In the genomic region with DNA sequence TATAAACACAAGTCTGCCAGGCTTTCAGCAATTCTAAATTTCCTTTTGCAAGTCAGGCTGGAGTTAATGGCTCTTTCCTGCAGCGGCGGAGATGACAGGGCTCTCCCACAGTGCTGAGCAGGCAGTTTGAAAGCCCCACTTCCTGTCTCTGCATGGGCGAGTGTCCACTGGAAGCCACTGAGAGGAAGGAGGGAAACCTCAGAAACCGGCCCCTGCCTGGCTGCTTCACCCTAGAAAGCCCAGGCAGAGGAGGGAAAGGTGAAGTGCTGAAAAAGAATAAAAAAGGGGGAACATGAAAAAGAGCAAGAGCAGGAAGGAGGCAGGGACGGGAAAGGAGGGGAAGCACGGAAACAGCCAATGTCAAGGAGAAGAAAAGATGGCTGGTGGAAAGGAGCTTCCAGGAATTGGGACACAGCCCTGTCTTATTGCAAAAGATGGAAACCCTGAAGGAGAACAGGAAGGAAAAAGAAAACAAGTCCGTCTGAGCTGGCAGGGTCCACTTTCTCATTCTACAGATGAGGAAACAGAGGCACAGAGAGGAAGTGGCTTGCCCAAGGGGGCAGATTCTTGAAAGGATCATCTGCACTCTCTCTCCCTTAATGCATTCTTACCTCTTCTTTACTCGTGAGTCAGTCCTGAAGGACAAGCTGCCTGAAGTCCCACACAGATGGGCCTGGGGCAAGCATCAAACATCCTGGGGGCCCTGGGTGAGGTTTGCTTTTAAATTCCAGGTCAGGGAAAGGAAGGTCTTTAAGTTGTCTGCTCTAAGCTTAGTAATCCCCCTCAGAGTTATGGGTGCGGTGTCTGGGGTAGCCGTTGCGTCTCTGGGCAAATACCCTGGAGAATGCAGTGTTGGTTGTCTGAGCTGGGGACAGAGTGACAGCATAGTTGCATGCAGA, we compare ENCODE assay signal across 8 cellular contexts. TPM values are rescaled to one million over a fixed set of nuclear protein-coding genes. Genes with fewer than 3 reads are reported as not detected.
A peak's percentile ranks its signal among the peaks of the same experiment; 100 is the strongest.
DNase-seq lines count a peak whose midpoint lies in the region; ATAC-seq, FAIRE-seq and TF ChIP-seq lines count a peak whose summit lies in the region.

No MANE protein-coding gene starts in this region.

- DNase-seq in NB4 (ENCODE audit: low read depth) (peak; percentile 85), H1 (ENCODE audit: low read depth in 1 of 2, low spot score in 2 of 2) (no peak), neuronal stem cell (ENCODE audit: low spot score) (no peak), SK-N-DZ (ENCODE audit: low spot score) (no peak), NCI-H2107 (lab: John Stamatoyannopoulos, UW) (no peak)
- DNase-seq in activated effector memory CD4-positive, alpha-beta T cell treated with Interleukin-2 at 50 U/mL for 16 hours = no peak

- TF ChIP-seq POLR2A in NB4 (IDR thresholded peaks at IDR 0.05; ENCODE audit: extremely low read depth, insufficient read length) (no peak), H1 (IDR thresholded peaks at IDR 0.05; ENCODE audit: control extremely low read depth in 1 of 2, low read depth in 2 of 2, low read length in 2 of 2) (no peak)

- H2BK5ac ChIP-seq in H1 (ENCODE audit: low read depth, low read length) (0 out of 2 replicates have a peak overlapping the region, but pooled peaks have one; percentile 55), neuronal stem cell (ENCODE audit: low read length) (no peak overlapping the region)

- H2AK5ac ChIP-seq in H1 (ENCODE audit: low read depth, low read length) = no peak overlapping the region
- H2AK5ac ChIP-seq in neuronal stem cell (ENCODE audit: low read depth, low read length) = no peak overlapping the region

- H3K23me2 ChIP-seq in H1 (ENCODE audit: low read depth, low read length) = no peaks in the 10 kb centered on the region

- POLR2A ChIA-PET in H1 (lab: Charles Lee; ENCODE audit: partially characterized antibody) = no interaction called here

- no peak overlapping the region for H3K23ac ChIP-seq in H1 (ENCODE audit: insufficient read length)
- no peak overlapping the region for H3K23ac ChIP-seq in neuronal stem cell (ENCODE audit: low read depth, low read length, poor library complexity)

- H3K4ac ChIP-seq in H1 (replicated peaks; ENCODE audit: insufficient read length, low read depth, low read length) = no peak overlapping the region
- H3K4ac ChIP-seq in neuronal stem cell (ENCODE audit: low read length) = no peak overlapping the region

- 56% methylated on average over 11 of the region's 11 CpGs; no CpG with 5 or more reads in 1 of the 2 experiments for WGBS in H1 (ENCODE audit: extremely low coverage in 1 of 2, insufficient coverage in 1 of 2, insufficient read length in 1 of 2, insufficient replicate concordance in 2 of 2, low coverage in 1 of 2, low lambda C conversion rate in 2 of 2, missing lambda C conversion rate in 1 of 2), 2 experiments
- WGBS in neuronal stem cell (ENCODE audit: extremely low coverage in 2 of 2, insufficient read length in 2 of 2, insufficient replicate concordance in 1 of 2), 2 donors = no CpG with 5 or more reads among the region's 11 CpGs

- H3K9me3 ChIP-seq in H1 (ENCODE audit: insufficient read depth in 2 of 2, low read depth in 1 of 2, low read length in 1 of 2) (no peaks in the 10 kb centered on the region), neuronal stem cell (replicated peaks in 1 of 2; ENCODE audit: control insufficient read depth in 2 of 2, insufficient read depth in 1 of 2, low read depth in 1 of 2, low read length in 2 of 2) (no peaks in the 10 kb centered on the region)

- H2BK12ac ChIP-seq in H1 (ENCODE audit: low read depth, low read length) (no peak overlapping the region), neuronal stem cell (ENCODE audit: low read length) (no peak overlapping the region)

- H4K20me1 ChIP-seq in H1 (replicated peaks in 1 of 2; ENCODE audit: control insufficient read depth in 1 of 2, insufficient read depth in 2 of 2, low read length in 2 of 2) = no peaks in the 10 kb centered on the region

- no peak for TF ChIP-seq RAD21 in H1 (IDR thresholded peaks at IDR 0.05 in 1 of 2, conservative IDR thresholded peaks at IDR 0.05 in 1 of 2; ENCODE audit: low read depth in 2 of 2, low read length in 2 of 2)

- H4K91ac ChIP-seq in H1 (replicated peaks; ENCODE audit: insufficient read length, low read length) (no peak overlapping the region), neuronal stem cell (ENCODE audit: low read depth, low read length, poor library complexity) (no peak overlapping the region)

- H3K4me3 ChIP-seq in NB4 (ENCODE audit: low read depth, low read length) = peak overlapping the region; percentile 35
- H3K4me3 ChIP-seq in H1 (ENCODE audit: extremely low read depth in 1 of 4, insufficient read depth in 2 of 4, low read depth in 3 of 4, low read length in 4 of 4) = no peak overlapping the region
- H3K4me3 ChIP-seq in neuronal stem cell (ENCODE audit: low read length in 2 of 2) = no peak overlapping the region

- H2BK120ac ChIP-seq in H1 (replicated peaks; ENCODE audit: low read depth, low read length) (no peak overlapping the region), neuronal stem cell (ENCODE audit: low read depth, low read length) (no peak overlapping the region)

- no peaks in the 10 kb centered on the region for H3K79me2 ChIP-seq in H1 (ENCODE audit: control insufficient read depth in 1 of 2, insufficient read depth in 2 of 2, low read length in 2 of 2)

- H3K4me1 ChIP-seq in H1 (replicated peaks in 1 of 4; ENCODE audit: control insufficient read depth in 3 of 4, insufficient read depth in 4 of 4, low read length in 3 of 4) (peaks cover 0 to 5% (median 0%) of the 10 kb centered on the region in 4 experiments; a peak in 3 of 7 replicates), neuronal stem cell (ENCODE audit: control insufficient read depth in 2 of 2, insufficient read depth in 1 of 2, low read depth in 1 of 2, low read length in 2 of 2) (peaks cover 0 to 7% of the 10 kb centered on the region in 2 donors)

- no peak overlapping the region for H4K5ac ChIP-seq in H1 (ENCODE audit: insufficient read length, low read depth, low read length)

- no peaks in the 10 kb centered on the region for H3K36me3 ChIP-seq in H1 (ENCODE audit: control insufficient read depth in 2 of 4, insufficient read depth in 4 of 4, low read length in 3 of 4)
- no peaks in the 10 kb centered on the region for H3K36me3 ChIP-seq in neuronal stem cell (replicated peaks in 1 of 2; ENCODE audit: control insufficient read depth in 2 of 2, insufficient read depth in 2 of 2, low read length in 2 of 2)

- H2BK15ac ChIP-seq in H1 (ENCODE audit: low read length) = no peak overlapping the region
- H2BK15ac ChIP-seq in neuronal stem cell (ENCODE audit: low read length) = no peak overlapping the region

- H2AFZ ChIP-seq in H1 (ENCODE audit: low read length) = peak overlapping the region; percentile 79; the same call in 1 of the 2 replicates
- H2AFZ ChIP-seq in neuronal stem cell (ENCODE audit: low read length) = peak overlapping the region; percentile 82

- H3K56ac ChIP-seq in H1 (replicated peaks; ENCODE audit: insufficient read length, low read depth, low read length) = no peak overlapping the region

- H3K27ac ChIP-seq in H1 (ENCODE audit: low read depth, low read length) (no peak overlapping the region), neuronal stem cell (replicated peaks; ENCODE audit: low read length) (no peak overlapping the region)

- no peak for FAIRE-seq in H1 (lab: Jason Lieb, UNC)

- H4K8ac ChIP-seq in H1 (ENCODE audit: extremely low read depth, insufficient read depth, low read length) (no peak overlapping the region), neuronal stem cell (ENCODE audit: low read depth, low read length) (no peak overlapping the region)

- H2BK20ac ChIP-seq in H1 (ENCODE audit: low read length) = 0 out of 2 replicates have a peak overlapping the region, but pooled peaks have one; percentile 18

- H3K9ac ChIP-seq in H1 (replicated peaks in 1 of 4; ENCODE audit: extremely low read depth in 1 of 4, low read depth in 3 of 4, low read length in 3 of 4) = no peak overlapping the region
- no peak overlapping the region for H3K9ac ChIP-seq in neuronal stem cell (ENCODE audit: low read depth, low read length, poor library complexity)

- peak; percentile 69 for ATAC-seq in GM18511 (IDR thresholded peaks at IDR 0.05; ENCODE audit: unreplicated experiment)
- ATAC-seq in GM19324 (IDR thresholded peaks at IDR 0.05; ENCODE audit: low FRiP score, unreplicated experiment) = no peak

- no peaks in the 10 kb centered on the region for H3K27me3 ChIP-seq in H1 (replicated peaks in 1 of 4; ENCODE audit: control insufficient read depth in 3 of 4, extremely low read depth in 1 of 4, insufficient read depth in 3 of 4, low read length in 3 of 4)
- H3K27me3 ChIP-seq in neuronal stem cell (ENCODE audit: control insufficient read depth in 3 of 3, insufficient read depth in 3 of 3, low read depth in 1 of 3, low read length in 3 of 3) = no peaks in the 10 kb centered on the region

- no peak for TF ChIP-seq EP300 in H1 (IDR thresholded peaks at IDR 0.05; ENCODE audit: borderline replicate concordance in 1 of 2, low read depth in 2 of 2, low read length in 2 of 2)

- peak overlapping the region; percentile 1; the same call in 1 of the 2 replicates for H3K18ac ChIP-seq in H1 (ENCODE audit: extremely low read depth, low read length)
- H3K18ac ChIP-seq in neuronal stem cell (ENCODE audit: low read length) = no peak overlapping the region

- H3K4me2 ChIP-seq in H1 (ENCODE audit: insufficient read depth in 1 of 2, low read depth in 2 of 2, low read length in 2 of 2) (no peak overlapping the region), neuronal stem cell (ENCODE audit: insufficient read depth, low read length, poor library complexity, severe bottlenecking) (no peak overlapping the region)

- TF ChIP-seq CTCF in NB4 (IDR thresholded peaks at IDR 0.05; ENCODE audit: low read depth, low read length) (no peak), H1 (IDR thresholded peaks at IDR 0.05; ENCODE audit: control extremely low read depth in 1 of 3, insufficient read depth in 1 of 3, low read depth in 1 of 3, low read length in 3 of 3) (no peak)

- CTCF ChIA-PET in H1 (lab: Charles Lee; ENCODE audit: partially characterized antibody) = interaction anchor here (1.2 kb wide), 1 partner anchor 11 kb away, joined by 6 read pairs; no protein-coding TSS in a partner anchor

- H3K79me1 ChIP-seq in H1 (ENCODE audit: low read depth, low read length) (no peaks in the 10 kb centered on the region), neuronal stem cell (ENCODE audit: low read depth, low read length) (no peaks in the 10 kb centered on the region)

- H3K14ac ChIP-seq in H1 (ENCODE audit: insufficient read length) (no peak overlapping the region), neuronal stem cell (ENCODE audit: low read length) (no peak overlapping the region)

RNA-seq across cellular contexts. Expression of a gene that starts 38.8 kb away (rescaled TPM):
- total RNA-seq in H1 (2021; fragmentation: NEBNext Ultra II Directional; extraction: Animal tissue kit (Norgen Biotek cat#: 25700)) = not detected in 2 replicates
- not detected in 2 replicates for polyA plus RNA-seq in H1 (2011; rRNA removed)
- not detected for polyA plus RNA-seq in H1 (2011; cell fraction: cytosol; rRNA removed)
- polyA plus RNA-seq in H1 (2011; cell fraction: nucleus; rRNA removed) = not detected
- polyA plus RNA-seq in H1 (2012, experiment 1 of 2) = not detected in 4 replicates
- polyA plus RNA-seq in H1 (2012, experiment 2 of 2) = not detected
- not detected for polyA plus RNA-seq in H1 (2013, experiment 1 of 2)
- not detected for polyA plus RNA-seq in H1 (2013, experiment 2 of 2)
- polyA minus RNA-seq in H1 (2011; rRNA and poly(A)+ RNA removed) = not detected in 2 replicates
- not detected for polyA minus RNA-seq in H1 (2011; cell fraction: cytosol; rRNA and poly(A)+ RNA removed)
- polyA minus RNA-seq in H1 (2011; cell fraction: nucleus; rRNA and poly(A)+ RNA removed) = not detected
- polyA plus RNA-seq in neuronal stem cell (2013, experiment 1 of 2) = 0.10 TPM
- polyA plus RNA-seq in neuronal stem cell (2013, experiment 2 of 2) = not detected
- polyA plus RNA-seq in SK-N-DZ (2014; cell fraction: cytosol; rRNA removed) = not detected in 2 replicates
- not detected in 2 replicates for polyA plus RNA-seq in SK-N-DZ (2014; cell fraction: nucleus; rRNA removed)
